Comparison of ENCODE assay signal across 1 cellular context in the genomic region with DNA sequence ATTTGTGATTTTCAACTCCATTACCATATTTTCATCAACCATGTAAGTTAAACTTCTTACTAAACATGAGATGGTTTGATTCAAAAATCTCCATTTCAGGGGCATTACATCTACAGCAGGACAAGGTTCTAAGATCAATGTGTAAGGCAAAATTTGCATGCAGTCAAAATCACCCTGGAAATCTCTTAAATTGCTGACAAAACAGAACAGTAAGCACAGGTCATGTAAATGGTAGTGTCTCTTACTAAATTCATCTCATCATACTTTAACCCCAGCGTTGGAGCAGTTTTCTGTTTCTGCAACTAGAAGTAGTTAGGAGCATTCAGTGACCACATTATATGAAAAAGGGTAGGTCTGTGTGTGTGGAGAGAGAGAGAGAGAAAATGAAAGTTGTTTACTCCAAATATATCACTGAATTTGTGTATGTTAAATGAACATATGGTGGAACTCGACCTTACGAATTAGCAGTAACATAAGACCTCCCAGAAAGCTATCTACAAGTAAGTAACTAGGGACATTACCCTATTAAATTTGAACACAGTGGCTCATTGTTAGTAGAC.
TF ChIP-seq lines count a peak whose summit lies in the region.

No MANE protein-coding gene starts in this region.

TF ChIP-seq in GM23338, 12 proteins besides CTCF, POLR2A, EP300 and RAD21 (continued from another document):
- TF ChIP-seq, protein P1, sequence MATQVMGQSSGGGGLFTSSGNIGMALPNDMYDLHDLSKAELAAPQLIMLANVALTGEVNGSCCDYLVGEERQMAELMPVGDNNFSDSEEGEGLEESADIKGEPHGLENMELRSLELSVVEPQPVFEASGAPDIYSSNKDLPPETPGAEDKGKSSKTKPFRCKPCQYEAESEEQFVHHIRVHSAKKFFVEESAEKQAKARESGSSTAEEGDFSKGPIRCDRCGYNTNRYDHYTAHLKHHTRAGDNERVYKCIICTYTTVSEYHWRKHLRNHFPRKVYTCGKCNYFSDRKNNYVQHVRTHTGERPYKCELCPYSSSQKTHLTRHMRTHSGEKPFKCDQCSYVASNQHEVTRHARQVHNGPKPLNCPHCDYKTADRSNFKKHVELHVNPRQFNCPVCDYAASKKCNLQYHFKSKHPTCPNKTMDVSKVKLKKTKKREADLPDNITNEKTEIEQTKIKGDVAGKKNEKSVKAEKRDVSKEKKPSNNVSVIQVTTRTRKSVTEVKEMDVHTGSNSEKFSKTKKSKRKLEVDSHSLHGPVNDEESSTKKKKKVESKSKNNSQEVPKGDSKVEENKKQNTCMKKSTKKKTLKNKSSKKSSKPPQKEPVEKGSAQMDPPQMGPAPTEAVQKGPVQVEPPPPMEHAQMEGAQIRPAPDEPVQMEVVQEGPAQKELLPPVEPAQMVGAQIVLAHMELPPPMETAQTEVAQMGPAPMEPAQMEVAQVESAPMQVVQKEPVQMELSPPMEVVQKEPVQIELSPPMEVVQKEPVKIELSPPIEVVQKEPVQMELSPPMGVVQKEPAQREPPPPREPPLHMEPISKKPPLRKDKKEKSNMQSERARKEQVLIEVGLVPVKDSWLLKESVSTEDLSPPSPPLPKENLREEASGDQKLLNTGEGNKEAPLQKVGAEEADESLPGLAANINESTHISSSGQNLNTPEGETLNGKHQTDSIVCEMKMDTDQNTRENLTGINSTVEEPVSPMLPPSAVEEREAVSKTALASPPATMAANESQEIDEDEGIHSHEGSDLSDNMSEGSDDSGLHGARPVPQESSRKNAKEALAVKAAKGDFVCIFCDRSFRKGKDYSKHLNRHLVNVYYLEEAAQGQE (IDR thresholded peaks at IDR 0.05; ENCODE audit: unreplicated experiment), result no peak
- TF ChIP-seq CREB1 (CRISPR knock-in tag; IDR thresholded peaks at IDR 0.05; ENCODE audit: low read depth) (no peak), JUNB (IDR thresholded peaks at IDR 0.05; ENCODE audit: unreplicated experiment) (no peak), STAT1 (IDR thresholded peaks at IDR 0.05; ENCODE audit: unreplicated experiment) (no peak)
